In the genomic region with DNA sequence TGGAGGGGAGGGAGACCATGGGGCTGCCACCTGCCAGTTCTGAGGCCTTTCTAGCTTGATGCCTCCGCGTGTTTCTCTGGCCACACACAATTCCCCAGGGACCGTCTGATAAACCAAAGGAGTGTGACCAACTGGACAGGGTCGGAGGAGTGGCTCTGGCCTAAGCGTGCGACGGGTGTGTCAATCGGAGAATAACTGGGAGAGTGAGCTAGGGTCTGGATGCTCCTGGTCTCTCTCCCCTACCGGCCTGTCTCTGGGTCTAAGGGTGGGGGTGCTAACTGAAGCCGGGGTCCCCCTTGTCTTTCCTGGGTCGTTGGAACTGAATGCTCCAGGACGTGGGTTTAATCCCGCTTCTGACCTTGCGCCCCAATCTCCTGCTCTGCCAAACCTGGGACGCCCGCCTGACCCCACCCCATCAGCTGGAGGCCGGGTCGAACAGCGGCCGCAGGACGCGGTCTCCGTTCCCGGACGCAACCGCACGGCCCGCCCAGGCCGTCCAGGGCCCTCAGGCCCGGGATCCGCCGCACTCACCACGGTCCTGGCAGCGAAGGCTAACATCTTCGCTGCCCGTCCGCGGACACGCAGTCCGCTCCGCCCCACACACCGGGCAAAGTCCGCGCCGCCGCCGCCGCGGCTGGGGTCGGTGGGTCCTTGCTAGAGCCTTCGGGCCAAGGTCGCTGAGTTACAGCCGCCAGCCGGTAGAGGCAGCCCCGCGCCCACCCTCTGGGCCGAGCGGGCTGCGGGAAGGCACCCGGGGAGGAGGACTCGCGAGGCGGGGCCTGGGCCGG, we compare ENCODE assay signal across 8 cellular contexts. TPM values are rescaled to one million over a fixed set of nuclear protein-coding genes. Genes with fewer than 3 reads are reported as not detected.
DNase-seq lines count a peak whose midpoint lies in the region; ATAC-seq and TF ChIP-seq lines count a peak whose summit lies in the region.

No MANE protein-coding gene starts in this region.

- H3K4me3 ChIP-seq in adipocyte (ENCODE audit: low read length) (peak overlapping the region; percentile 95), right cardiac atrium (ENCODE audit: low read length) (peak overlapping the region; percentile 87), sigmoid colon (peak overlapping the region; percentile 73 to 95 (median 86))

- no peak for DNase-seq in activated naive CD4-positive, alpha-beta T cell treated with anti-CD3 and anti-CD28 coated beads, Interleukin-2, amount 50 U/mL, for 72 hours (ENCODE audit: low spot score in 2 of 2)
- DNase-seq in HPDE6-E6E7 (ENCODE audit: extremely low spot score) (peak; percentile 20), adipocyte (ENCODE audit: low read depth) (peak; percentile 72), right cardiac atrium (peak; percentile 60 to 81 (median 74)), sigmoid colon (peak; percentile 74), SIG-M5 treated with dmso at 0.1 percent for 504 hours (lab: John Stamatoyannopoulos, UW; ENCODE audit: unreplicated experiment) (no peak), NOMO-1 treated with dmso at 0.1 percent for 144 hours (lab: John Stamatoyannopoulos, UW; ENCODE audit: unreplicated experiment) (no peak)

- peak overlapping the region; percentile 93 for H3K4me3 Mint-ChIP-seq in activated naive CD4-positive, alpha-beta T cell treated with anti-CD3 and anti-CD28 coated beads, Interleukin-2, amount 50 U/mL, for 24 hours

- H3K27me3 ChIP-seq in adipocyte (replicated peaks; ENCODE audit: control insufficient read depth, insufficient read depth, low read length) (no peaks in the 10 kb centered on the region), right cardiac atrium (ENCODE audit: control insufficient read depth, insufficient read depth) (no peaks in the 10 kb centered on the region), sigmoid colon (no peaks in the 10 kb centered on the region)

- H3K36me3 Mint-ChIP-seq in activated naive CD4-positive, alpha-beta T cell treated with anti-CD3 and anti-CD28 coated beads, Interleukin-2, amount 50 U/mL, for 24 hours = no peaks in the 10 kb centered on the region
- H3K36me3 Mint-ChIP-seq in activated naive CD4-positive, alpha-beta T cell treated with anti-CD3 and anti-CD28 coated beads, Interleukin-2, amount 50 U/mL, for 72 hours = peaks cover 0 to 9% of the 10 kb centered on the region in 2 donors

- no peak for TF ChIP-seq POLR2A in sigmoid colon (IDR thresholded peaks at IDR 0.05)

- no peak for ATAC-seq in activated naive CD4-positive, alpha-beta T cell treated with anti-CD3 and anti-CD28 coated beads, Interleukin-2, amount 50 U/mL, for 72 hours
- peak; percentile 14 to 37 for ATAC-seq in right cardiac atrium

- H3K27me3 Mint-ChIP-seq in activated naive CD4-positive, alpha-beta T cell treated with anti-CD3 and anti-CD28 coated beads, Interleukin-2, amount 50 U/mL, for 24 hours = no peaks in the 10 kb centered on the region

- TF ChIP-seq EP300 in sigmoid colon (IDR thresholded peaks at IDR 0.05) = no peak

- H3K36me3 ChIP-seq in adipocyte (ENCODE audit: control insufficient read depth, insufficient read depth, low read length, severe bottlenecking) = peaks cover 15% of the 10 kb centered on the region
- H3K36me3 ChIP-seq in sigmoid colon = peaks cover 0 to 32% (median 14%) of the 10 kb centered on the region in 4 donors

- no peaks in the 10 kb centered on the region for H3K9me3 Mint-ChIP-seq in activated naive CD4-positive, alpha-beta T cell treated with anti-CD3 and anti-CD28 coated beads, Interleukin-2, amount 50 U/mL, for 24 hours
- no peaks in the 10 kb centered on the region for H3K9me3 Mint-ChIP-seq in activated naive CD4-positive, alpha-beta T cell treated with anti-CD3 and anti-CD28 coated beads, Interleukin-2, amount 50 U/mL, for 72 hours

- peaks cover 10% of the 10 kb centered on the region for H3K4me1 ChIP-seq in adipocyte (ENCODE audit: control insufficient read depth, insufficient read depth, low read length)
- no peaks in the 10 kb centered on the region for H3K4me1 ChIP-seq in right cardiac atrium (ENCODE audit: control insufficient read depth, insufficient read depth, low read length)
- H3K4me1 ChIP-seq in sigmoid colon = peaks cover 0 to 41% (median 34%) of the 10 kb centered on the region in 4 donors

- no peak overlapping the region for H3K27ac Mint-ChIP-seq in activated naive CD4-positive, alpha-beta T cell treated with anti-CD3 and anti-CD28 coated beads, Interleukin-2, amount 50 U/mL, for 24 hours
- H3K27ac Mint-ChIP-seq in activated naive CD4-positive, alpha-beta T cell treated with anti-CD3 and anti-CD28 coated beads, Interleukin-2, amount 50 U/mL, for 72 hours = peak overlapping the region in 1 of 2 donors; percentile 94

- peak overlapping the region; percentile 95 for H3K9ac ChIP-seq in adipocyte (ENCODE audit: low read length)

- 2% methylated on average over 64 of the region's 64 CpGs for WGBS in right cardiac atrium
- WGBS in sigmoid colon, 2 donors = 3 to 6% methylated on average over 64 of the region's 64 CpGs

- H3K4me1 Mint-ChIP-seq in activated naive CD4-positive, alpha-beta T cell treated with anti-CD3 and anti-CD28 coated beads, Interleukin-2, amount 50 U/mL, for 24 hours = peaks cover 42% of the 10 kb centered on the region

- no peak for TF ChIP-seq CTCF in sigmoid colon (IDR thresholded peaks at IDR 0.05)

- peak overlapping the region; percentile 81 for H3K27ac ChIP-seq in right cardiac atrium (ENCODE audit: low read length)
- peak overlapping the region; percentile 92 to 97 (median 94) for H3K27ac ChIP-seq in sigmoid colon

- H3K9me3 ChIP-seq in adipocyte (ENCODE audit: control insufficient read depth, low read length) = no peaks in the 10 kb centered on the region
- H3K9me3 ChIP-seq in right cardiac atrium (ENCODE audit: control insufficient read depth, low read length) = no peaks in the 10 kb centered on the region
- H3K9me3 ChIP-seq in sigmoid colon = no peaks in the 10 kb centered on the region

- intact Hi-C loops in right cardiac atrium (cut with DNase I) (no loop called here), sigmoid colon (cut with DNase I) (no loop called here)

RNA-seq across cellular contexts. Expression of a gene that starts 0.4 kb away (rescaled TPM):
- 10 to 100 TPM; 14.7 to 35.6 TPM for total RNA-seq in activated naive CD4-positive, alpha-beta T cell treated with anti-CD3 and anti-CD28 coated beads, Interleukin-2, amount 50 U/mL, for 72 hours
- total RNA-seq in right cardiac atrium (10 to 100 TPM; 47.0 to 69.9 (median 56.8) TPM), sigmoid colon (10 to 100 TPM; 49.6 to 58.8 (median 52.7) TPM)
- polyA plus RNA-seq in right cardiac atrium (63.3 TPM), sigmoid colon (10 to 100 TPM; 49.8 to 66.8 (median 58.3) TPM)

RNA-seq across cellular contexts. Expression of a gene that starts 1.1 kb away (rescaled TPM):
- 100 to 1,000 TPM in 1 of 2 donors, 10 to 100 TPM in 1; 93.1 to 109 TPM for total RNA-seq in activated naive CD4-positive, alpha-beta T cell treated with anti-CD3 and anti-CD28 coated beads, Interleukin-2, amount 50 U/mL, for 72 hours
- total RNA-seq in right cardiac atrium = 100 to 1,000 TPM; 115 to 170 (median 144) TPM
- 147 TPM for polyA plus RNA-seq in right cardiac atrium
- 10 to 100 TPM; 50.2 to 79.5 (median 77.4) TPM for total RNA-seq in sigmoid colon
- 100 to 1,000 TPM in 1 of 3 donors, 10 to 100 TPM in 2; 67.3 to 141 (median 88.3) TPM for polyA plus RNA-seq in sigmoid colon

RNA-seq across cellular contexts. Expression of a gene that starts 29.2 kb away (rescaled TPM):
- total RNA-seq in activated naive CD4-positive, alpha-beta T cell treated with anti-CD3 and anti-CD28 coated beads, Interleukin-2, amount 50 U/mL, for 72 hours = 10 to 100 TPM; 11.6 to 36.1 TPM
- total RNA-seq in right cardiac atrium (1 to 10 TPM; 6.3 to 7.3 (median 6.8) TPM), sigmoid colon (1 to 10 TPM; 2.3 to 4.3 (median 3.4) TPM)
- polyA plus RNA-seq in right cardiac atrium (3.3 TPM), sigmoid colon (10 to 100 TPM in 1 of 3 donors, 1 to 10 TPM in 2; 9.0 to 39.4 (median 9.7) TPM)

Comparison
In these comparisons a context has a peak if more than half of its experiments do, and no peak if none do; other contexts are left out.
1. ATAC-seq: peak in right cardiac atrium (2 of 2); none in activated naive CD4-positive, alpha-beta T cell treated with anti-CD3 and anti-CD28 coated beads, Interleukin-2, amount 50 U/mL, for 72 hours (0 of 2).
2. DNase-seq: peak in HPDE6-E6E7 (single experiment), adipocyte (single experiment), right cardiac atrium (3 of 3) and sigmoid colon (single experiment); none in activated naive CD4-positive, alpha-beta T cell treated with anti-CD3 and anti-CD28 coated beads, Interleukin-2, amount 50 U/mL, for 72 hours (0 of 2), SIG-M5 treated with dmso at 0.1 percent for 504 hours (single experiment) and NOMO-1 treated with dmso at 0.1 percent for 144 hours (single experiment).
3. Peak in every context shown above with its lines, with median percentiles within 50 percentile points of each other: H3K4me3 ChIP-seq.